Comparison of ENCODE assay signal across 32 cellular contexts in genomic region chr6:21691685-21692346, GRCh38.
"Had no signal": no experiment of that assay in that cellular context is flagged by ENCODE, and none has a peak within 500 bp of the region (broad histone marks: within the 10 kb centered on the region; RNA-seq: fewer than 3 reads in every experiment).

No MANE protein-coding gene starts in this region.

- H3K4me1 ChIP-seq: adrenal gland, body of pancreas, parathyroid adenoma, psoas muscle, vagina had no signal

- H3K27ac ChIP-seq: adrenal gland, body of pancreas, coronary artery, dorsolateral prefrontal cortex, parathyroid adenoma, psoas muscle, sigmoid colon, vagina, VCaP had no signal

- H3K27me3 ChIP-seq: adrenal gland, body of pancreas, dorsolateral prefrontal cortex, sigmoid colon, vagina had no signal

- H3K27me3 Mint-ChIP-seq: activated naive CD8-positive, alpha-beta T cell treated with anti-CD3 and anti-CD28 coated beads for 36 hours; stimulated activated naive CD8-positive, alpha-beta T cell treated with anti-CD3 and anti-CD28 coated beads, Interleukin-15, amount 100 ng/mL, for 72 hours; type B pancreatic cell had no signal

- H3K4me1 Mint-ChIP-seq: activated naive CD8-positive, alpha-beta T cell treated with anti-CD3 and anti-CD28 coated beads for 36 hours; stimulated activated effector memory CD8-positive, alpha-beta T cell treated with anti-CD3 and anti-CD28 coated beads, Interleukin-12 subunit alpha, Interleukin-12 subunit beta, amount 100 ng/mL, for 72 hours; stimulated activated naive CD8-positive, alpha-beta T cell treated with anti-CD3 and anti-CD28 coated beads, Interleukin-15, amount 100 ng/mL, for 72 hours had no signal

- H3K4me3 Mint-ChIP-seq: activated naive CD4-positive, alpha-beta T cell treated with anti-CD3 and anti-CD28 coated beads for 36 hours; activated naive CD8-positive, alpha-beta T cell treated with anti-CD3 and anti-CD28 coated beads for 36 hours; naive B cell; neural crest cell; stimulated activated effector memory CD8-positive, alpha-beta T cell treated with anti-CD3 and anti-CD28 coated beads, Interleukin-12 subunit alpha, Interleukin-12 subunit beta, amount 100 ng/mL, for 72 hours; stimulated activated naive CD8-positive, alpha-beta T cell treated with anti-CD3 and anti-CD28 coated beads, Interleukin-15, amount 100 ng/mL, for 72 hours; T-helper 1 cell treated with Interleukin-12 subunit alpha and Interleukin-12 subunit beta and Interleukin-4 antibody, amounts not matched to agents 30 μg/mL and 1 μg/mL, for 36 hours; type B pancreatic cell had no signal

- H3K4me3 ChIP-seq: adrenal gland, body of pancreas, coronary artery, dorsolateral prefrontal cortex, psoas muscle, sigmoid colon, vagina had no signal

- H3K9ac ChIP-seq: parathyroid adenoma had no signal

- H3K27ac Mint-ChIP-seq: activated naive CD4-positive, alpha-beta T cell treated with anti-CD3 and anti-CD28 coated beads for 36 hours; activated naive CD8-positive, alpha-beta T cell treated with anti-CD3 and anti-CD28 coated beads for 36 hours; naive B cell; stimulated activated effector memory CD8-positive, alpha-beta T cell treated with anti-CD3 and anti-CD28 coated beads, Interleukin-12 subunit alpha, Interleukin-12 subunit beta, amount 100 ng/mL, for 72 hours; stimulated activated naive CD8-positive, alpha-beta T cell treated with anti-CD3 and anti-CD28 coated beads, Interleukin-15, amount 100 ng/mL, for 72 hours; T-helper 1 cell treated with Interleukin-12 subunit alpha and Interleukin-12 subunit beta and Interleukin-4 antibody, amounts not matched to agents 30 μg/mL and 1 μg/mL, for 36 hours; type B pancreatic cell had no signal

- DNase-seq: activated CD4-positive, alpha-beta T cell treated with anti-CD3 and anti-CD28 coated beads for 48 hours; activated CD4-positive, alpha-beta T cell treated with anti-CD3 and anti-CD28 coated beads, Interleukin-2, amount 50 U/mL, for 48 hours; activated CD8-positive, alpha-beta memory T cell treated with anti-CD3 and anti-CD28 coated beads for 24 hours; activated effector memory CD4-positive, alpha-beta T cell treated with anti-CD3 and anti-CD28 coated beads, Interleukin-2, amount 50 U/mL, for 16 hours; activated naive CD4-positive, alpha-beta T cell treated with anti-CD3 and anti-CD28 coated beads for 36 hours; activated naive CD8-positive, alpha-beta T cell treated with anti-CD3 and anti-CD28 coated beads for 36 hours; adrenal gland; aorta; body of pancreas; dorsolateral prefrontal cortex; effector memory CD4-positive, alpha-beta T cell; foreskin fibroblast; hippocampal formation; islet precursor cell; left ventricle myocardium superior; naive B cell; occipital lobe; psoas muscle; sigmoid colon; small intestine; stimulated activated CD4-positive, alpha-beta T cell treated with anti-CD3 and anti-CD28 coated beads, Interleukin-4, amount 100 ng/mL, for 24 hours; stimulated activated naive CD8-positive, alpha-beta T cell treated with anti-CD3 and anti-CD28 coated beads, Interleukin-15, amount 100 ng/mL, for 72 hours; substantia nigra; T-helper 9 cell had no signal

- H3K36me3 ChIP-seq: adrenal gland, vagina had no signal

- H3K9me3 Mint-ChIP-seq: activated naive CD4-positive, alpha-beta T cell treated with anti-CD3 and anti-CD28 coated beads for 36 hours; T-helper 1 cell treated with Interleukin-12 subunit alpha and Interleukin-12 subunit beta and Interleukin-4 antibody, amounts not matched to agents 30 μg/mL and 1 μg/mL, for 36 hours had no signal

- H3K9me3 ChIP-seq: adrenal gland, body of pancreas, sigmoid colon, vagina had no signal

- H3K36me3 Mint-ChIP-seq: activated naive CD8-positive, alpha-beta T cell treated with anti-CD3 and anti-CD28 coated beads for 36 hours; stimulated activated effector memory CD8-positive, alpha-beta T cell treated with anti-CD3 and anti-CD28 coated beads, Interleukin-12 subunit alpha, Interleukin-12 subunit beta, amount 100 ng/mL, for 72 hours had no signal
